In genomic region chr19:50669319-50670101, GRCh38 we compare ENCODE assay signal across 8 cellular contexts. TPM values are rescaled to one million over a fixed set of nuclear protein-coding genes. Genes with fewer than 3 reads are reported as not detected.
DNase-seq lines count a peak whose midpoint lies in the region; ATAC-seq lines count a peak whose summit lies in the region.

No MANE protein-coding gene starts in this region.

- peaks cover 58% of the 10 kb centered on the region for H3K27me3 Mint-ChIP-seq in activated T-cell treated with anti-CD3 and anti-CD28 coated beads, Interleukin-2, amount 50 U/mL, for 72 hours (ENCODE audit: low read depth)

- peaks cover 5% of the 10 kb centered on the region for H3K4me1 Mint-ChIP-seq in activated T-cell treated with anti-CD3 and anti-CD28 coated beads, Interleukin-2, amount 50 U/mL, for 72 hours (ENCODE audit: low read depth)

- no peak overlapping the region for H3K27ac Mint-ChIP-seq in activated T-cell treated with anti-CD3 and anti-CD28 coated beads, Interleukin-2, amount 50 U/mL, for 72 hours

- ATAC-seq in activated CD4-positive, CD25-positive, alpha-beta regulatory T cell treated with anti-CD3 and anti-CD28 coated beads, Interleukin-2, amount 50 U/mL, for 24 hours = no peak
- peak in 1 of 2 donors; percentile 35 for ATAC-seq in activated T-cell treated with anti-CD3 and anti-CD28 coated beads, Interleukin-2, amount 50 U/mL, for 72 hours (replicated peaks in 1 of 2)

- no peaks in the 10 kb centered on the region for H3K36me3 Mint-ChIP-seq in activated T-cell treated with anti-CD3 and anti-CD28 coated beads, Interleukin-2, amount 50 U/mL, for 72 hours (ENCODE audit: insufficient read depth in 2 of 2)

- DNase-seq in activated CD4-positive, CD25-positive, alpha-beta regulatory T cell treated with anti-CD3 and anti-CD28 coated beads, Interleukin-2, amount 50 U/mL, for 72 hours = peak; percentile 59
- DNase-seq in NCI-H460 (ENCODE audit: extremely low read depth, low read depth) (peak; percentile 30), iPS-NIHi11 (ENCODE audit: low spot score) (peak; percentile 49), NCI-H128 (lab: John Stamatoyannopoulos, UW; ENCODE audit: unreplicated experiment) (no peak), NCI-H2029 treated with DMSO at 0.1 percent for 48 hours (lab: John Stamatoyannopoulos, UW) (no peak)
- DNase-seq in activated T-cell treated with anti-CD3 and anti-CD28 coated beads, Interleukin-2, amount 50 U/mL, for 72 hours = peak; percentile 49 to 55
- DNase-seq in stimulated activated CD8-positive, alpha-beta memory T cell treated with anti-CD3 and anti-CD28 coated beads, Interleukin-15, amount 100 ng/mL, for 24 hours (ENCODE audit: low read depth) = peak; percentile 15

- H3K9me3 Mint-ChIP-seq in activated T-cell treated with anti-CD3 and anti-CD28 coated beads, Interleukin-2, amount 50 U/mL, for 72 hours = no peaks in the 10 kb centered on the region

- H3K4me3 Mint-ChIP-seq in activated T-cell treated with anti-CD3 and anti-CD28 coated beads, Interleukin-2, amount 50 U/mL, for 72 hours = no peak overlapping the region

RNA-seq across cellular contexts. Expression of gene C19orf81, which starts 20.3 kb away (rescaled TPM):
- total RNA-seq in NCI-H460 (2014; rRNA removed; shearing (Covaris generic)) = 4.6 and 8.0 TPM in 2 replicates
- polyA plus RNA-seq in NCI-H460 (2014; cell fraction: nucleus; rRNA removed) = 5.2 and 12.2 TPM in 2 replicates
- total RNA-seq in activated T-cell treated with anti-CD3 and anti-CD28 coated beads, Interleukin-2, amount 50 U/mL, for 72 hours = 1 to 10 TPM; 5.1 to 5.7 TPM

RNA-seq across cellular contexts. Expression of gene SYT3, which starts 29.8 kb away (rescaled TPM):
- total RNA-seq in NCI-H460 (2014; rRNA removed; shearing (Covaris generic)) = 0.20 and 0.49 TPM in 2 replicates
- not detected in 2 replicates for polyA plus RNA-seq in NCI-H460 (2014; cell fraction: nucleus; rRNA removed)
- under 1 TPM; 0.41 to 0.72 TPM for total RNA-seq in activated T-cell treated with anti-CD3 and anti-CD28 coated beads, Interleukin-2, amount 50 U/mL, for 72 hours

RNA-seq across cellular contexts. Expression of gene SHANK1, which starts 50.1 kb away (rescaled TPM):
- total RNA-seq in NCI-H460 (2014; rRNA removed; shearing (Covaris generic)) = 0.12 and 0.15 TPM in 2 replicates
- polyA plus RNA-seq in NCI-H460 (2014; cell fraction: nucleus; rRNA removed) = 0.37 and 7.8 TPM in 2 replicates
- total RNA-seq in activated T-cell treated with anti-CD3 and anti-CD28 coated beads, Interleukin-2, amount 50 U/mL, for 72 hours = under 1 TPM in 1 of 2 donors, not detected in 1; 0.07 TPM

RNA-seq across cellular contexts. Expression of gene CLEC11A, which starts 53.7 kb away (rescaled TPM):
- total RNA-seq in NCI-H460 (2014; rRNA removed; shearing (Covaris generic)) = 4.6 and 5.4 TPM in 2 replicates
- 16.6 and 19.9 TPM in 2 replicates for polyA plus RNA-seq in NCI-H460 (2014; cell fraction: nucleus; rRNA removed)
- 1 to 10 TPM; 2.0 to 3.4 TPM for total RNA-seq in activated T-cell treated with anti-CD3 and anti-CD28 coated beads, Interleukin-2, amount 50 U/mL, for 72 hours

Comparison
In these comparisons a context has a peak if more than half of its experiments do, and no peak if none do; other contexts are left out.
1. DNase-seq: peak in activated CD4-positive, CD25-positive, alpha-beta regulatory T cell treated with anti-CD3 and anti-CD28 coated beads, Interleukin-2, amount 50 U/mL, for 72 hours (single experiment), NCI-H460 (single experiment), activated T-cell treated with anti-CD3 and anti-CD28 coated beads, Interleukin-2, amount 50 U/mL, for 72 hours (2 of 2), iPS-NIHi11 (single experiment) and stimulated activated CD8-positive, alpha-beta memory T cell treated with anti-CD3 and anti-CD28 coated beads, Interleukin-15, amount 100 ng/mL, for 24 hours (single experiment); none in NCI-H128 (single experiment) and NCI-H2029 treated with DMSO at 0.1 percent for 48 hours (single experiment).